Comparison of ENCODE assay signal across 30 cellular contexts in the genomic region with DNA sequence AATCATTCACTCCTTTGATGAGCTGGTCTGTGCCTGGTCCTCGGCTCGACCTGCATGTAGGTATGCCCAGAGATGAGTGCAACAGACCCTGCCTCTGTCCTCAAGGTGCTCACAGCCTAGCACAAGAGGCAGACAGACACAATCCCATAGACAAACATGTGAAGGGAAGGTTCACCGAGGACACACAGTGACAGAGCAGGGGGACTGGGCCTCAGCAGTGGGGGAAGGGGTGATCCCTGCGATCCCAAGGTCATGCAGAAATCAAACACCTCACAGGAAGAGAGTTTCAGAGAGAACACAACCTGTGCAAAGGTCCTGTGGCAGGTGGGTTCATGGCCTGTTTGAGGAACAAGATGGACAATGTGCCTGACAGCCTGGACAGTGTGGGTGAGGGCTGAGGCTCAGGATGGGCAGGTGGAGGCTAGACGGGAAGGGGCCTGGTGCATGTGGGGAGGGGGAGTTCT. TPM values are rescaled to one million over a fixed set of nuclear protein-coding genes. Genes with fewer than 3 reads are reported as not detected.
DNase-seq lines count a peak whose midpoint lies in the region; ATAC-seq and TF ChIP-seq lines count a peak whose summit lies in the region.
"Had no signal": no experiment of that assay in that cellular context is flagged by ENCODE, and none has a peak within 500 bp of the region (broad histone marks: within the 10 kb centered on the region; RNA-seq: fewer than 3 reads in every experiment).

No MANE protein-coding gene starts in this region.

- POLR2A ChIA-PET in activated B cell treated with CpG ODN at 0.5 μM for 24 hours (lab: Charles Lee) (no interaction called here), PC-3 (lab: Charles Lee; ENCODE audit: unreplicated experiment) (no interaction called here)

- BruUV-seq in PC-3 (replicated peaks; lab: Mats Ljungman, UMichigan), result no TSS peak

- no peak overlapping the region for H3K9ac ChIP-seq in PC-3 (ENCODE audit: low read length)

- intact Hi-C loops in activated B cell treated with CpG ODN at 0.5 μM for 24 hours (cut with micrococcal nuclease), result no loop called here
- intact Hi-C loops in PC-3 (cut with micrococcal nuclease), result no loop called here

- H3K36me3 ChIP-seq in PC-3 (ENCODE audit: low read depth, low read length), result no peaks in the 10 kb centered on the region
- H3K36me3 ChIP-seq: BE2C, uterus had no signal

- no peak for TF ChIP-seq CTCF in activated B cell treated with CpG ODN at 0.5 μM for 24 hours (IDR thresholded peaks at IDR 0.05)
- no peak for TF ChIP-seq CTCF in neural crest cell (conservative IDR thresholded peaks at IDR 0.05)
- no peak for TF ChIP-seq CTCF in coronary artery (IDR thresholded peaks at IDR 0.05)
- no peak for TF ChIP-seq CTCF in PC-3 (conservative IDR thresholded peaks at IDR 0.05; ENCODE audit: low read depth, low read length)

- no peak overlapping the region for H3K4me3 ChIP-seq in coronary artery
- H3K4me3 ChIP-seq in PC-3 (ENCODE audit: low read length), result no peak overlapping the region
- H3K4me3 ChIP-seq: dorsolateral prefrontal cortex, esophagus squamous epithelium, heart right ventricle, uterus had no signal

- peaks cover 35% of the 10 kb centered on the region for H3K4me1 ChIP-seq in PC-3 (ENCODE audit: insufficient read depth, low read length)

- no peaks in the 10 kb centered on the region for H3K27me3 ChIP-seq in PC-3 (ENCODE audit: low read length)
- H3K27me3 ChIP-seq: BE2C, dorsolateral prefrontal cortex, esophagus squamous epithelium, heart right ventricle, uterus had no signal

- peaks cover 5% of the 10 kb centered on the region for H3K79me2 ChIP-seq in PC-3 (ENCODE audit: low read length)

- no peaks in the 10 kb centered on the region for H3K9me2 ChIP-seq in PC-3 (replicated peaks; ENCODE audit: low read length)

- H3K27ac ChIP-seq in coronary artery (peak overlapping the region in 1 of 2 donors; percentile 44), PC-3 (ENCODE audit: low read length) (no peak overlapping the region)
- H3K27ac ChIP-seq: dorsolateral prefrontal cortex, heart right ventricle, uterus had no signal

- H4K20me1 ChIP-seq in PC-3 (ENCODE audit: low read length), result peaks cover under 1% of the 10 kb centered on the region; the same call in 1 of the 2 replicates

- no peak overlapping the region for H3K4me2 ChIP-seq in PC-3 (ENCODE audit: low read length)

- peaks cover 12% of the 10 kb centered on the region for H3K36me3 Mint-ChIP-seq in stimulated activated naive CD8-positive, alpha-beta T cell treated with anti-CD3 and anti-CD28 coated beads, Interleukin-15, Interleukin-2, amounts not matched to agents 100 ng/mL and 50 ng/mL, for 24 hours (ENCODE audit: low read depth)
- H3K36me3 Mint-ChIP-seq in activated B cell treated with CpG ODN at 0.5 μM for 24 hours (ENCODE audit: low read depth) (peaks cover 21% of the 10 kb centered on the region), neural crest cell (ENCODE audit: low read depth) (no peaks in the 10 kb centered on the region)

- H3K27me3 Mint-ChIP-seq in stimulated activated naive CD8-positive, alpha-beta T cell treated with anti-CD3 and anti-CD28 coated beads, Interleukin-15, Interleukin-2, amounts not matched to agents 100 ng/mL and 50 ng/mL, for 24 hours, result no peaks in the 10 kb centered on the region
- H3K27me3 Mint-ChIP-seq in activated B cell treated with CpG ODN at 0.5 μM for 24 hours (no peaks in the 10 kb centered on the region), neural crest cell (ENCODE audit: low read depth) (peaks cover 4% of the 10 kb centered on the region)
- H3K27me3 Mint-ChIP-seq: activated CD8-positive, alpha-beta memory T cell treated with anti-CD3 and anti-CD28 coated beads, Interleukin-2, amount 10 ng/mL, durations not matched to agents 7 days and 5 days; stimulated activated memory B cell treated with anti-CD40 and anti-IgM and Interleukin-4, amounts not matched to agents 10 μg/mL and 1 μg/mL and 100 μg/mL, for 72 hours had no signal

- H3K9me3 Mint-ChIP-seq in stimulated activated naive CD8-positive, alpha-beta T cell treated with anti-CD3 and anti-CD28 coated beads, Interleukin-15, Interleukin-2, amounts not matched to agents 100 ng/mL and 50 ng/mL, for 24 hours, result no peaks in the 10 kb centered on the region
- no peaks in the 10 kb centered on the region for H3K9me3 Mint-ChIP-seq in activated B cell treated with CpG ODN at 0.5 μM for 24 hours
- no peaks in the 10 kb centered on the region for H3K9me3 Mint-ChIP-seq in neural crest cell
- H3K9me3 Mint-ChIP-seq: activated T-cell treated with anti-CD3 and anti-CD28 coated beads, Interleukin-2, amount 50 U/mL, for 72 hours; brain; stimulated activated memory B cell treated with anti-CD40 and anti-IgM and Interleukin-4, amounts not matched to agents 10 μg/mL and 1 μg/mL and 100 μg/mL, for 72 hours had no signal

- H3K27ac Mint-ChIP-seq in stimulated activated naive CD8-positive, alpha-beta T cell treated with anti-CD3 and anti-CD28 coated beads, Interleukin-15, Interleukin-2, amounts not matched to agents 100 ng/mL and 50 ng/mL, for 24 hours, result peak overlapping the region; percentile 75
- H3K27ac Mint-ChIP-seq in activated B cell treated with CpG ODN at 0.5 μM for 24 hours (peak overlapping the region; percentile 24), neural crest cell (ENCODE audit: unreplicated experiment) (peak overlapping the region; percentile 67)
- H3K27ac Mint-ChIP-seq: activated CD8-positive, alpha-beta memory T cell treated with anti-CD3 and anti-CD28 coated beads, Interleukin-2, amount 10 ng/mL, durations not matched to agents 7 days and 5 days; activated T-cell treated with anti-CD3 and anti-CD28 coated beads, Interleukin-2, amount 50 U/mL, for 72 hours had no signal

- no peak for ATAC-seq in stimulated activated naive CD8-positive, alpha-beta T cell treated with anti-CD3 and anti-CD28 coated beads, Interleukin-15, Interleukin-2, amounts not matched to agents 100 U/mL and 50 U/mL, for 24 hours
- ATAC-seq in activated B cell treated with CpG ODN at 0.5 μM for 24 hours (ENCODE audit: low read depth) (no peak), GM18868 (IDR thresholded peaks at IDR 0.05; ENCODE audit: unreplicated experiment) (no peak), PC-3 (no peak)
- ATAC-seq: activated CD8-positive, alpha-beta memory T cell treated with anti-CD3 and anti-CD28 coated beads, Interleukin-2, amount 10 ng/mL, durations not matched to agents 7 days and 5 days; activated T-cell treated with anti-CD3 and anti-CD28 coated beads, Interleukin-2, amount 50 U/mL, for 72 hours; heart right ventricle; left ventricle myocardium superior; stimulated activated memory B cell treated with anti-CD40 and anti-IgM and Interleukin-4, amounts not matched to agents 10 μg/mL and 1 μg/mL and 100 μg/mL, for 72 hours had no signal

- H3K4me3 Mint-ChIP-seq in stimulated activated naive CD8-positive, alpha-beta T cell treated with anti-CD3 and anti-CD28 coated beads, Interleukin-15, Interleukin-2, amounts not matched to agents 100 ng/mL and 50 ng/mL, for 24 hours, result no peak overlapping the region
- no peak overlapping the region for H3K4me3 Mint-ChIP-seq in activated B cell treated with CpG ODN at 0.5 μM for 24 hours
- no peak overlapping the region for H3K4me3 Mint-ChIP-seq in neural crest cell
- H3K4me3 Mint-ChIP-seq: activated CD8-positive, alpha-beta memory T cell treated with anti-CD3 and anti-CD28 coated beads, Interleukin-2, amount 10 ng/mL, durations not matched to agents 7 days and 5 days; activated T-cell treated with anti-CD3 and anti-CD28 coated beads, Interleukin-2, amount 50 U/mL, for 72 hours; brain; stimulated activated memory B cell treated with anti-CD40 and anti-IgM and Interleukin-4, amounts not matched to agents 10 μg/mL and 1 μg/mL and 100 μg/mL, for 72 hours had no signal

- no peaks in the 10 kb centered on the region for H3F3A ChIP-seq in PC-3 (ENCODE audit: low read length, unreplicated experiment)

- no peaks in the 10 kb centered on the region for H3K4me1 Mint-ChIP-seq in stimulated activated naive CD8-positive, alpha-beta T cell treated with anti-CD3 and anti-CD28 coated beads, Interleukin-15, Interleukin-2, amounts not matched to agents 100 ng/mL and 50 ng/mL, for 24 hours (ENCODE audit: low read depth)
- peaks cover 39% of the 10 kb centered on the region for H3K4me1 Mint-ChIP-seq in activated B cell treated with CpG ODN at 0.5 μM for 24 hours
- peaks cover 5% of the 10 kb centered on the region for H3K4me1 Mint-ChIP-seq in neural crest cell

- H3K9me3 ChIP-seq in PC-3 (ENCODE audit: low read length), result no peaks in the 10 kb centered on the region
- H3K9me3 ChIP-seq: BE2C, esophagus squamous epithelium, heart right ventricle, uterus had no signal

- no peak overlapping the region for H2AFZ ChIP-seq in PC-3 (ENCODE audit: low read length)

- DNase-seq in stimulated activated naive CD8-positive, alpha-beta T cell treated with anti-CD3 and anti-CD28 coated beads, Interleukin-15, Interleukin-2, amounts not matched to agents 100 U/mL and 50 U/mL, for 24 hours, result no peak
- DNase-seq in activated B cell treated with CpG ODN at 0.5 μM for 24 hours (no peak), neural crest cell (ENCODE audit: low read depth, low spot score) (no peak), coronary artery (ENCODE audit: low spot score) (no peak), PC-3 (no peak)
- DNase-seq: activated CD4-positive, alpha-beta T cell treated with anti-CD3 and anti-CD28 coated beads, Interleukin-2, amount 50 U/mL, for 1 hour; activated CD8-positive, alpha-beta memory T cell treated with anti-CD3 and anti-CD28 coated beads, Interleukin-2, amount 10 ng/mL, durations not matched to agents 7 days and 5 days; activated naive CD4-positive, alpha-beta T cell; activated T-cell treated with anti-CD3 and anti-CD28 coated beads, Interleukin-2, amount 50 U/mL, for 72 hours; cerebellar nuclear complex; DMS153; dorsolateral prefrontal cortex; esophagus squamous epithelium; foreskin melanocyte; heart right ventricle; left ventricle myocardium superior; NCI-H1436 treated with DMSO at 0.1 percent for 48 hours; NCI-H2081 treated with DMSO at 0.1 percent for 48 hours; NCI-H2227 treated with DMSO at 0.1 percent for 48 hours; NCI-H526 treated with DMSO at 0.1 percent for 48 hours; NK-92 treated with Interleukin-12 subunit alpha and Interleukin-12 subunit beta, amount 100 ng/mL, for 24 hours; nucleus accumbens; SHP77 treated with DMSO at 0.1 percent for 48 hours; T-helper 9 cell; uterus had no signal

- CTCF ChIA-PET in activated B cell treated with CpG ODN at 0.5 μM for 24 hours (lab: Charles Lee), result no interaction called here
- CTCF ChIA-PET in PC-3 (lab: Charles Lee), result no interaction called here

RNA-seq across cellular contexts. Expression of gene VASN, which starts 4.2 kb away (rescaled TPM):
- total RNA-seq in activated B cell treated with CpG ODN at 0.5 μM for 24 hours (0.11 and 0.15 TPM in 2 replicates), neural crest cell (0.91 and 1.2 TPM in 2 replicates), PC-3 (2014; rRNA removed) (12.2 and 13.6 TPM in 2 replicates)
- total RNA-seq: activated CD8-positive, alpha-beta memory T cell treated with anti-CD3 and anti-CD28 coated beads, Interleukin-2, amount 10 ng/mL, durations not matched to agents 7 days and 5 days; activated T-cell treated with anti-CD3 and anti-CD28 coated beads, Interleukin-2, amount 50 U/mL, for 72 hours had no signal

RNA-seq across cellular contexts. Expression of gene PAM16, which starts 16.3 kb away (rescaled TPM):
- total RNA-seq in activated B cell treated with CpG ODN at 0.5 μM for 24 hours (42.4 and 58.1 TPM in 2 replicates), neural crest cell (36.2 and 43.3 TPM in 2 replicates), PC-3 (2014; rRNA removed) (91.2 and 95.5 TPM in 2 replicates)

RNA-seq across cellular contexts. Expression of gene CORO7, which starts 49.0 kb away (rescaled TPM):
- total RNA-seq in activated B cell treated with CpG ODN at 0.5 μM for 24 hours (74.6 and 86.6 TPM in 2 replicates), neural crest cell (43.2 and 45.4 TPM in 2 replicates), PC-3 (2014; rRNA removed) (14.1 and 14.3 TPM in 2 replicates)

RNA-seq across cellular contexts. Expression of gene GLIS2, which starts 51.6 kb away (rescaled TPM):
- total RNA-seq in activated B cell treated with CpG ODN at 0.5 μM for 24 hours (not detected in 2 replicates), neural crest cell (17.2 and 17.4 TPM in 2 replicates), PC-3 (2014; rRNA removed) (2.1 and 5.9 TPM in 2 replicates)

RNA-seq across cellular contexts. Expression of gene DNAJA3, which starts 58.2 kb away (rescaled TPM):
- total RNA-seq in activated B cell treated with CpG ODN at 0.5 μM for 24 hours (55.3 and 62.6 TPM in 2 replicates), neural crest cell (45.1 and 55.2 TPM in 2 replicates), PC-3 (2014; rRNA removed) (123 and 158 TPM in 2 replicates)

Comparison
In these comparisons a context has a peak if more than half of its experiments do, and no peak if none do; other contexts are left out.
1. H3K27ac Mint-ChIP-seq: peak in every context shown above with its lines; median percentile 75 in stimulated activated naive CD8-positive, alpha-beta T cell treated with anti-CD3 and anti-CD28 coated beads, Interleukin-15, Interleukin-2, amounts not matched to agents 100 ng/mL and 50 ng/mL, for 24 hours; 67 in neural crest cell; 24 in activated B cell treated with CpG ODN at 0.5 μM for 24 hours.